ENCODE assay signal across 1 cellular context in genomic region chr17:77512062-77512946, GRCh38.
TF ChIP-seq lines count a peak whose summit lies in the region.

No MANE protein-coding gene starts in this region.

TF ChIP-seq in HepG2, 621 proteins besides CTCF, POLR2A, EP300 and RAD21 (continued from another document):
- no peak for TF ChIP-seq BCLAF1 (IDR thresholded peaks at IDR 0.05)
- TF ChIP-seq NFE2L1 (CRISPR knock-in tag; IDR thresholded peaks at IDR 0.05; ENCODE audit: borderline replicate concordance), result no peak
- 0 out of 2 replicates have a peak, but pooled peaks have one; percentile 66 for TF ChIP-seq ZBTB3 (CRISPR knock-in tag; IDR thresholded peaks at IDR 0.05; ENCODE audit: borderline replicate concordance, low read depth)
- no peak for TF ChIP-seq MXD3 (CRISPR knock-in tag; IDR thresholded peaks at IDR 0.05)
- TF ChIP-seq ZNF281 (CRISPR knock-in tag; IDR thresholded peaks at IDR 0.05; ENCODE audit: borderline replicate concordance), result peak; percentile 78
- TF ChIP-seq ZNF124 (CRISPR knock-in tag; IDR thresholded peaks at IDR 0.05), result peak; percentile 81; the same call in 1 of the 2 replicates
- TF ChIP-seq SALL1 (CRISPR knock-in tag; IDR thresholded peaks at IDR 0.05), result peak; percentile 75
- TF ChIP-seq HOXA5 (CRISPR knock-in tag; IDR thresholded peaks at IDR 0.05), result peak; percentile 85; the same call in 1 of the 2 replicates
- TF ChIP-seq PRPF4 (IDR thresholded peaks at IDR 0.05; ENCODE audit: low read depth, low read length, poor library complexity, severe bottlenecking), result no peak
- TF ChIP-seq ERF (CRISPR knock-in tag; IDR thresholded peaks at IDR 0.05), result peak; percentile 93
- peak; percentile 94 for TF ChIP-seq ZBTB39 (CRISPR knock-in tag; IDR thresholded peaks at IDR 0.05)
- TF ChIP-seq ZNF558 (CRISPR knock-in tag; IDR thresholded peaks at IDR 0.05; ENCODE audit: borderline replicate concordance), result peak; percentile 60; the same call in 1 of the 2 replicates
- no peak for TF ChIP-seq ZNF33B (CRISPR knock-in tag; IDR thresholded peaks at IDR 0.05)
- TF ChIP-seq BCL3 (CRISPR knock-in tag; IDR thresholded peaks at IDR 0.05), result peak; percentile 81; the same call in 1 of the 2 replicates
